1 cellular context compared by ENCODE assay signal in genomic region chr9:126499005-126499910, GRCh38.
TF ChIP-seq lines count a peak whose summit lies in the region.

No MANE protein-coding gene starts in this region.

TF ChIP-seq in HEK293, 187 proteins besides CTCF, POLR2A, EP300 and RAD21 (continued from another document and continues in another):
- TF ChIP-seq ZNF311 (tag by site-specific recombination; IDR thresholded peaks at IDR 0.05; ENCODE audit: borderline replicate concordance) (no peak), GLIS2 (tag by site-specific recombination; IDR thresholded peaks at IDR 0.05) (peak; percentile 16; the same call in 1 of the 2 replicates), ZNF354C (tag by site-specific recombination; IDR thresholded peaks at IDR 0.05; ENCODE audit: borderline replicate concordance, low read depth) (no peak), ZNF785 (tag by site-specific recombination; IDR thresholded peaks at IDR 0.05) (no peak), ZNF558 (tag by site-specific recombination; IDR thresholded peaks at IDR 0.05) (no peak), PBX3 (CRISPR knock-in tag; IDR thresholded peaks at IDR 0.05) (no peak), ZNF449 (tag by site-specific recombination; IDR thresholded peaks at IDR 0.05) (no peak), ZNF692 (tag by site-specific recombination; IDR thresholded peaks at IDR 0.05) (no peak), ZNF350 (tag by site-specific recombination; IDR thresholded peaks at IDR 0.05) (no peak), ZBTB26 (tag by site-specific recombination; optimal IDR thresholded peaks at IDR 0.05) (peak; percentile 10), ZNF596 (tag by site-specific recombination; IDR thresholded peaks at IDR 0.05) (no peak), ZSCAN16 (tag by site-specific recombination; IDR thresholded peaks at IDR 0.05) (no peak), ZNF114 (tag by site-specific recombination; IDR thresholded peaks at IDR 0.05) (no peak), ZSCAN18 (tag by site-specific recombination; IDR thresholded peaks at IDR 0.05) (no peak), ZNF23 (tag by site-specific recombination; IDR thresholded peaks at IDR 0.05; ENCODE audit: borderline replicate concordance) (no peak), ZBTB8A (tag by site-specific recombination; IDR thresholded peaks at IDR 0.05) (0 out of 2 replicates have a peak, but pooled peaks have one; percentile 37), ZNF138 (tag by site-specific recombination; IDR thresholded peaks at IDR 0.05; ENCODE audit: borderline replicate concordance) (no peak), ZNF704 (tag by site-specific recombination; IDR thresholded peaks at IDR 0.05) (no peak), ZNF335 (tag by site-specific recombination; conservative IDR thresholded peaks at IDR 0.05) (peak; percentile 70), ZNF792 (tag by site-specific recombination; IDR thresholded peaks at IDR 0.05) (no peak), PRDM2 (tag by site-specific recombination; IDR thresholded peaks at IDR 0.05; ENCODE audit: borderline replicate concordance) (no peak), PRDM4 (tag by site-specific recombination; IDR thresholded peaks at IDR 0.05) (no peak), KLF17 (tag by site-specific recombination; IDR thresholded peaks at IDR 0.05) (no peak), ZNF707 (tag by site-specific recombination; IDR thresholded peaks at IDR 0.05) (no peak), ZEB2 (tag by site-specific recombination; IDR thresholded peaks at IDR 0.05) (no peak), ZNF280D (tag by site-specific recombination; IDR thresholded peaks at IDR 0.05) (no peak), ZBTB48 (tag by site-specific recombination; IDR thresholded peaks at IDR 0.05) (0 out of 2 replicates have a peak, but pooled peaks have one; percentile 26), PATZ1 (tag by site-specific recombination; IDR thresholded peaks at IDR 0.05) (peak; percentile 48; the same call in 1 of the 2 replicates), ZNF175 (tag by site-specific recombination; IDR thresholded peaks at IDR 0.05) (no peak), ZFP69B (tag by site-specific recombination; IDR thresholded peaks at IDR 0.05) (no peak), ZNF555 (tag by site-specific recombination; conservative IDR thresholded peaks at IDR 0.05) (no peak), ZNF404 (tag by site-specific recombination; IDR thresholded peaks at IDR 0.05) (no peak), ZNF157 (tag by site-specific recombination; IDR thresholded peaks at IDR 0.05) (no peak)
